ENCODE assay signal across 8 cellular contexts in genomic region chr15:28096720-28097431, GRCh38. TPM values are rescaled to one million over a fixed set of nuclear protein-coding genes. Genes with fewer than 3 reads are reported as not detected.
DNase-seq lines count a peak whose midpoint lies in the region; ATAC-seq and TF ChIP-seq lines count a peak whose summit lies in the region.

No MANE protein-coding gene starts in this region.

- peaks cover 8 to 44% (median 36%) of the 10 kb centered on the region in 9 donors for H3K4me1 ChIP-seq in heart right ventricle
- H3K4me1 ChIP-seq in rectal smooth muscle tissue (ENCODE audit: control insufficient read depth, insufficient read depth, low read length) = no peaks in the 10 kb centered on the region

- CTCF ChIA-PET in T-cell (lab: Charles Lee) (no interaction called here), GM10248 (lab: Yijun Ruan, JAX) (interaction anchor here (1.6 kb wide), 1 partner anchor 12 kb away, joined by 5 read pairs; no protein-coding TSS in a partner anchor)

- peaks cover 27 to 50% (median 41%) of the 10 kb centered on the region in 3 donors for H3K4me1 Mint-ChIP-seq in T-cell

- H3K4me3 ChIP-seq in heart right ventricle (peak overlapping the region in 9 of 10 donors; percentile 44 to 64 (median 52)), rectal smooth muscle tissue (ENCODE audit: low read length) (peak overlapping the region; percentile 75)

- POLR2A ChIA-PET in T-cell (lab: Charles Lee) = no interaction called here
- POLR2A ChIA-PET in GM10248 (lab: Yijun Ruan, JAX) = no interaction called here

- DNase-seq in ELF-1 (ENCODE audit: low read depth, low spot score) = peak; percentile 50
- peak in 1 of 34 experiments; percentile 19 for DNase-seq in T-cell
- no peak for DNase-seq in heart right ventricle
- DNase-seq in D341Med (ENCODE audit: low spot score) = no peak
- DNase-seq in anterior cingulate cortex (lab: John Stamatoyannopoulos, UW) = no peak
- DNase-seq in GM10248 (ENCODE audit: extremely low spot score) = no peak

- H3K27ac ChIP-seq in heart right ventricle = peak overlapping the region in 5 of 10 donors; percentile 31 to 69 (median 48)
- H3K27ac ChIP-seq in rectal smooth muscle tissue (ENCODE audit: low read depth, low read length) = no peak overlapping the region

- no peak overlapping the region for H3K9ac ChIP-seq in rectal smooth muscle tissue (ENCODE audit: low read length)

- H3K27me3 Mint-ChIP-seq in T-cell = peaks cover 44 to 77% of the 10 kb centered on the region in 2 donors

- ATAC-seq in T-cell (replicated peaks in 1 of 4) (no peak), heart right ventricle (peak in 2 of 8 donors; percentile 2 to 17), HG03432 (IDR thresholded peaks at IDR 0.05; ENCODE audit: unreplicated experiment) (no peak)

- H3K27me3 ChIP-seq in heart right ventricle (peaks cover 0 to 96% (median 76%) of the 10 kb centered on the region in 7 donors), rectal smooth muscle tissue (ENCODE audit: control insufficient read depth, insufficient read depth, low read length) (peaks cover 15% of the 10 kb centered on the region)

- H3K9me3 Mint-ChIP-seq in T-cell = no peaks in the 10 kb centered on the region

- H3K9me3 ChIP-seq in heart right ventricle = peaks cover 0 to 1% (median 0%) of the 10 kb centered on the region in 11 donors

- H3K36me3 ChIP-seq in heart right ventricle = no peaks in the 10 kb centered on the region
- no peaks in the 10 kb centered on the region for H3K36me3 ChIP-seq in rectal smooth muscle tissue (ENCODE audit: control insufficient read depth, insufficient read depth, low read length)

- TF ChIP-seq CTCF in heart right ventricle (IDR thresholded peaks at IDR 0.05) (peak in 4 of 9 donors; percentile 7 to 34 (median 18)), GM10248 (IDR thresholded peaks at IDR 0.05; ENCODE audit: control extremely low read depth, extremely low read depth, low read depth, missing control alignments) (no peak)

- H3K27ac Mint-ChIP-seq in T-cell = no peak overlapping the region

- peaks cover 3% of the 10 kb centered on the region for H3K36me3 Mint-ChIP-seq in T-cell

- intact Hi-C loops in heart right ventricle (cut with DNase I) = no loop called here

- 2 to 3% methylated on average over 66 to 70 of the region's 70 CpGs for WGBS in heart right ventricle, 2 donors

- H3K4me3 Mint-ChIP-seq in T-cell = peak overlapping the region; percentile 79 to 84 (median 82)

RNA-seq across cellular contexts. Expression of gene OCA2, which starts 2.2 kb away (rescaled TPM):
- total RNA-seq in T-cell (under 1 TPM in 2 of 5 donors, not detected in 3; 0.19 to 0.67 TPM), heart right ventricle (under 1 TPM in 4 of 10 donors, not detected in 6; 0.17 to 0.32 (median 0.20) TPM)
- under 1 TPM; 0.04 to 0.15 TPM for polyA plus RNA-seq in heart right ventricle
